8 cellular contexts compared by ENCODE assay signal in the genomic region with DNA sequence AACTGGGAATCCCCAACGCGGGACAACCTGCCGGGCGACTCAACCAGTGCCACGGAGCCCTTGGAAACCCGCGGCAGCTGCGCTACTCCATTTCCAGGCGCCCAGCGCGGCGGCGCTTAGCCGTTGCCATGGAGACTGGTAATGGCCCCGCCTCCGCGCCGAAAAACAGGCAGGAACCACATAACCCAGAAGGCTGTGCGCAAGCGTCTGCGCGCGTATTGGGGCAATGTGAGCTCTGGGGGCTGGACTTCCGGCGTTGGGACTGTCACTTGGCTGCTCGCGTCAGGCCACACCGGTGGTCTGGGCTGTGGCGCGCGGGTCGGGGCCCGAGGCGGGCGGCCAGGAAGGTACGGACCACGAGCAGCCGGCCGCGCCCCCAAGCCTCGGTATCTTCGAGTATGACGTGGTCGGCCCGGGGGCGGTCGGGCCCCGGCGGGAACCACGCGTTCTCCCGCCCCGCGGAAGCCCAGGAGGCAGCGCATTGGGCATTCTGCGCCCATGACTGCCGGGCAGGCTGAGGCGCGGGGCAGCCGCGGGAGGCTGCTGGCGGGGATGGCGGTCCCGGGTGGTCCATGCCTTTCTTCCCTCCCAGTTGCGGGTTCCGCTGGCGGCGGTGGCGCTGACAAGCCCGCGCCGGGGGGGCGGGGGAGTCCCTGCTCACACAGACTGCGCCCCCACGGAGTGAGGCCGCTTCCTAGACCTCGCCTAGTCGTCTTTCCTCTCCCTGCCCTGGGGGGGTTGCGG. TPM values are rescaled to one million over a fixed set of nuclear protein-coding genes. Genes with fewer than 3 reads are reported as not detected.
A peak's percentile ranks its signal among the peaks of the same experiment; 100 is the strongest.
DNase-seq lines count a peak whose midpoint lies in the region; ATAC-seq and TF ChIP-seq lines count a peak whose summit lies in the region.

A gene (plus strand): TSS at position 265 of the 744 bp plus-strand sequence. CDS start 2,080 bp downstream, outside the sequence.

- peak within 1 kb of the TSS; percentile 79 for H3K4me3 ChIP-seq in LNCaP clone FGC (ENCODE audit: low read depth, low read length)

- peaks cover 18 to 30% of the 10 kb centered on the region in 2 donors for H3K27me3 Mint-ChIP-seq in natural killer cell (ENCODE audit: low read depth in 2 of 2)

- H3K36me3 Mint-ChIP-seq in natural killer cell, result no peaks in the 10 kb centered on the region

- peak within 1 kb of the TSS; percentile 84 to 89 for H3K27ac Mint-ChIP-seq in natural killer cell

- ATAC-seq in natural killer cell, result peak; percentile 95 to 98 (median 95)

- peak within 1 kb of the TSS; percentile 91 for H3K4me3 Mint-ChIP-seq in natural killer cell

- 0 out of 2 replicates have a peak, but pooled peaks have one; percentile 1 for TF ChIP-seq CTCF in LNCaP clone FGC (IDR thresholded peaks at IDR 0.05; ENCODE audit: control insufficient read depth, extremely low read depth, insufficient read depth)
- TF ChIP-seq CTCF in natural killer cell (IDR thresholded peaks at IDR 0.05), result no peak

- DNase-seq in EL (peak; percentile 95), H4 (ENCODE audit: low spot score) (peak; percentile 96), LNCaP clone FGC (ENCODE audit: low read depth) (peak; percentile 87), RPMI8226 (peak; percentile 98), fibroblast of peridontal ligament (ENCODE audit: extremely low read depth) (peak; percentile 91), natural killer cell (peak; percentile 95)
- DNase-seq in activated T-helper 1 cell treated with anti-CD3 and anti-CD28 coated beads, Interleukin-2, amount 50 U/mL, for 16 hours (ENCODE audit: low read depth in 1 of 2, low spot score in 1 of 2), result peak; percentile 93 to 94
- peak; percentile 92 to 96 (median 94) for DNase-seq in stimulated activated naive CD4-positive, alpha-beta T cell (lab: John Stamatoyannopoulos, UW)

- intact Hi-C loops in natural killer cell (cut with micrococcal nuclease), result loop anchor here (1.0 to 2.0 kb wide), 3 partner anchors 11 to 269 kb away; a partner anchor contains a TSS

- peaks cover 0 to 4% of the 10 kb centered on the region in 2 donors for H3K9me3 Mint-ChIP-seq in natural killer cell

- H3K4me1 Mint-ChIP-seq in natural killer cell, result peaks cover 19 to 26% of the 10 kb centered on the region in 2 donors

RNA-seq across cellular contexts. Expression of the gene that starts here (rescaled TPM):
- total RNA-seq in H4 (2014; rRNA removed; shearing (Covaris generic)), result 3.3 and 6.7 TPM in 2 replicates
- 10 to 100 TPM; 10.4 to 11.4 (median 11.4) TPM for total RNA-seq in natural killer cell

Comparison
In these comparisons a context has a peak if more than half of its experiments do, and no peak if none do; other contexts are left out.
1. Peak in every context shown above with its lines: DNase-seq, ATAC-seq and H3K4me3 ChIP-seq.